In genomic region chr3:136869282-136869681, GRCh38 we compare ENCODE assay signal across 30 cellular contexts.
"Had no signal": no experiment of that assay in that cellular context is flagged by ENCODE, and none has a peak within 500 bp of the region (broad histone marks: within the 10 kb centered on the region; RNA-seq: fewer than 3 reads in every experiment).

No MANE protein-coding gene starts in this region.

- H3K4me3 Mint-ChIP-seq: natural killer cell; nephron; neural progenitor cell; stimulated activated memory B cell treated with anti-CD40 and anti-IgM and Interleukin-4, amounts not matched to agents 10 μg/mL and 1 μg/mL and 100 μg/mL, for 72 hours; stimulated activated naive CD8-positive, alpha-beta T cell treated with anti-CD3 and anti-CD28 coated beads, Interleukin-15, amount 100 ng/mL, for 72 hours had no signal

- ATAC-seq: natural killer cell; psoas muscle; right cardiac atrium; sciatic nerve; stimulated activated memory B cell treated with anti-CD40 and anti-IgM and Interleukin-4, amounts not matched to agents 10 μg/mL and 1 μg/mL and 100 μg/mL, for 72 hours; stimulated activated naive CD8-positive, alpha-beta T cell treated with anti-CD3 and anti-CD28 coated beads, Interleukin-15, amount 100 ng/mL, for 72 hours; stimulated activated naive CD8-positive, alpha-beta T cell treated with anti-CD3 and anti-CD28 coated beads, Interleukin-15, Interleukin-2, amounts not matched to agents 100 U/mL and 50 U/mL, for 24 hours had no signal

- H3K9me3 Mint-ChIP-seq: stimulated activated memory B cell treated with anti-CD40 and anti-IgM and Interleukin-4, amounts not matched to agents 10 μg/mL and 1 μg/mL and 100 μg/mL, for 72 hours had no signal

- H3K4me2 ChIP-seq: neural progenitor cell, smooth muscle cell had no signal

- FAIRE-seq: urothelium cell line had no signal

- H3K27me3 Mint-ChIP-seq: progenitor cell of endocrine pancreas; stimulated activated memory B cell treated with anti-CD40 and anti-IgM and Interleukin-4, amounts not matched to agents 10 μg/mL and 1 μg/mL and 100 μg/mL, for 72 hours; stimulated activated naive CD8-positive, alpha-beta T cell treated with anti-CD3 and anti-CD28 coated beads, Interleukin-15, amount 100 ng/mL, for 72 hours had no signal

- H3K9ac ChIP-seq: neural progenitor cell, parathyroid adenoma had no signal

- H3K36me3 Mint-ChIP-seq: natural killer cell had no signal

- H3K9me3 ChIP-seq: ovary, psoas muscle, testis, tibial artery, transverse colon, upper lobe of left lung, vagina had no signal

- H3K27ac ChIP-seq: neural progenitor cell, ovary, parathyroid adenoma, psoas muscle, skin epidermis, spleen, suprapubic skin, testis, tibial artery, transverse colon, upper lobe of left lung, vagina had no signal

- H3K27me3 ChIP-seq: neural progenitor cell, ovary, spleen, suprapubic skin, testis, tibial artery, transverse colon, upper lobe of left lung, vagina had no signal

- H3K4me1 Mint-ChIP-seq: nephron had no signal

- H3K27ac Mint-ChIP-seq: nephron; neural progenitor cell; progenitor cell of endocrine pancreas; stimulated activated memory B cell treated with anti-CD40 and anti-IgM and Interleukin-4, amounts not matched to agents 10 μg/mL and 1 μg/mL and 100 μg/mL, for 72 hours; stimulated activated naive CD8-positive, alpha-beta T cell treated with anti-CD3 and anti-CD28 coated beads, Interleukin-15, amount 100 ng/mL, for 72 hours had no signal

- H2AFZ ChIP-seq: neural progenitor cell, parathyroid adenoma had no signal

- H3K36me3 ChIP-seq: neural progenitor cell, ovary had no signal

- H3K4me3 ChIP-seq: neural progenitor cell, ovary, psoas muscle, skin epidermis, smooth muscle cell, spleen, suprapubic skin, testis, tibial artery, transverse colon, upper lobe of left lung, vagina had no signal

- H3K4me1 ChIP-seq: parathyroid adenoma, testis, tibial artery had no signal

- DNase-seq: natural killer cell; occipital lobe; ovary; psoas muscle; right cardiac atrium; spleen; stimulated activated CD4-positive, alpha-beta T cell treated with anti-CD3 and anti-CD28 coated beads, Interleukin-12 subunit alpha, Interleukin-12 subunit beta, amount 100 ng/mL, for 4 hours; stimulated activated CD4-positive, alpha-beta T cell treated with anti-CD3 and anti-CD28 coated beads, Interleukin-1b, Interleukin-23, amount 100 ng/mL, for 48 hours; stimulated activated CD4-positive, alpha-beta T cell treated with anti-CD3 and anti-CD28 coated beads, Interleukin-4, amount 100 ng/mL, for 1 hour; stimulated activated CD4-positive, alpha-beta T cell treated with anti-CD3 and anti-CD28 coated beads, Interleukin-4, amount 100 ng/mL, for 4 hours; stimulated activated CD8-positive, alpha-beta memory T cell treated with anti-CD3 and anti-CD28 coated beads, Interleukin-4, amount 100 ng/mL, for 48 hours; stimulated activated naive CD4-positive, alpha-beta T cell; stimulated activated naive CD8-positive, alpha-beta T cell treated with anti-CD3 and anti-CD28 coated beads, Interleukin-15, amount 100 ng/mL, for 72 hours; stimulated activated naive CD8-positive, alpha-beta T cell treated with anti-CD3 and anti-CD28 coated beads, Interleukin-15, Interleukin-2, amounts not matched to agents 100 U/mL and 50 U/mL, for 24 hours; substantia nigra; testis; tibial artery; transverse colon had no signal
